ENCODE assay signal across 12 cellular contexts in genomic region chr16:35409503-35409902, GRCh38.
"Had no signal": no experiment of that assay in that cellular context is flagged by ENCODE, and none has a peak within 500 bp of the region (broad histone marks: within the 10 kb centered on the region; RNA-seq: fewer than 3 reads in every experiment).

No MANE protein-coding gene starts in this region.

- H3K27me3 ChIP-seq: body of pancreas, ovary, upper lobe of left lung had no signal

- H3K4me3 ChIP-seq: body of pancreas, dorsolateral prefrontal cortex, ovary, thoracic aorta, upper lobe of left lung had no signal

- H3K36me3 ChIP-seq: ovary, thoracic aorta, upper lobe of left lung had no signal

- H3K9me3 ChIP-seq: body of pancreas, ovary, thoracic aorta had no signal

- H3K27ac ChIP-seq: body of pancreas, dorsolateral prefrontal cortex, ovary, thoracic aorta, upper lobe of left lung had no signal

- H3K4me1 ChIP-seq: body of pancreas, upper lobe of left lung had no signal

- DNase-seq: activated CD4-positive, alpha-beta memory T cell treated with anti-CD3 and anti-CD28 coated beads for 36 hours; activated CD4-positive, alpha-beta T cell treated with anti-CD3 and anti-CD28 coated beads for 4 hours; activated naive CD8-positive, alpha-beta T cell treated with anti-CD3 and anti-CD28 coated beads for 36 hours; body of pancreas; dorsolateral prefrontal cortex; immature natural killer cell; mesendoderm; naive thymus-derived CD8-positive, alpha-beta T cell; ovary; stimulated activated CD4-positive, alpha-beta T cell treated with anti-CD3 and anti-CD28 coated beads, Interleukin-4, amount 100 ng/mL, for 24 hours; upper lobe of left lung had no signal
